In the genomic region with DNA sequence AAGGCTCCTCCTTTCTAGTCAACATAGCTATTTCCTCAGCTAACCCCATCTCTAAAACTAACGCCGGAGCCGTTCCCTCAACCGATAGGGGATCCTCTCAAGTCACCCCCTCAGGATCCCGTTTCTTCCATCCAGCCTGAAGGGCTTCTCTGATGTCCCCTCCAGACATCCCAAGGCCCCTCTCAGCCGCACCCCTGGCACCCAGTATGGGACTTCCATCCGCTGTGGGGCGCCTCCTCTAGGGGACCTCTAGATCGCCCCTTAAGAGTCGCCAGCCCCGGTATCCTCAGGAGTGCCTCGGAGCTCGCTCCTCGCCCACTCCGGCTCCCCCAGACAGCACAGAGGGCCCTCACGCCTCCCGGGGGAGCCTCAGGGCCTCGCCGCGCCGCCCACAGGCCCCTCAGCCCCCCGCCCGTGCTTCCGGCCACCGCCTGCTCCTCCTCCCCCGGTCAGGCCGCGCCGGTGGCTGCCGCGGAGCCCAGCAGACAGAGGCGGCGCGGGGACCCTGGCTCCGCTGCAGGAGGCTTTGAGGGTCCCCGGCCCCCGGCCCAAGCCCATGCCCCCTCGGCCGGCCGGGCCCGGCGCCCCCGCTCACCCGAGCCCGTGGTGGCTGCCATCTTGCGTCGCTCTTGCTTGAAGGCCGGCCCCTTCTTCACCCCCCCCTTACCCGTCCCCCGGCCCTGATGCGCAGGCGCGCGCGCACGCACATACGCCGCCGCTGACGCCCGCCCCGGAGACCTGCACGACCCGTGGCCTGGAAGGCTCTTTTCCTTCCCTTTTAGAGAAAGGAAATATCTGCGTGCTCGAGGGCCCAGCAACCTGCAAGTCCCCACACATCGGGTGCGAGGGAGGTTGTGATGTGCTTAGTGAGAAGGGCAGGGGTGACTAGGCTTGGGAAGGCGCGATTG, we compare ENCODE assay signal across 9 cellular contexts. TPM values are rescaled to one million over a fixed set of nuclear protein-coding genes. Genes with fewer than 3 reads are reported as not detected.
DNase-seq lines count a peak whose midpoint lies in the region; ATAC-seq, FAIRE-seq and TF ChIP-seq lines count a peak whose summit lies in the region.
"Had no signal": no experiment of that assay in that cellular context is flagged by ENCODE, and none has a peak within 500 bp of the region (broad histone marks: within the 10 kb centered on the region; RNA-seq: fewer than 3 reads in every experiment).

UBE2V1 (minus strand) TSS at position 639 of the 908 bp plus-strand sequence; CDS start at position 617, 22 bp downstream.

- H3K14ac ChIP-seq in IMR-90 (replicated peaks; ENCODE audit: low read depth, low read length) = peak within 1 kb of the TSS; percentile 97

- peak within 1 kb of the TSS; percentile 99 for H2AK9ac ChIP-seq in IMR-90 (replicated peaks; ENCODE audit: low read depth, low read length, poor library complexity)

- POLR2A ChIA-PET in IMR-90 (lab: Charles Lee; ENCODE audit: unreplicated experiment) (no interaction called here), OCI-LY7 (lab: Charles Lee) (interaction anchor here (0.5 to 2.6 kb wide), 4 partner anchors 27 to 637 kb away, joined by 3 to 12 read pairs (median 5); partner anchors contain the start of gene PEDS1), endothelial cell of umbilical vein (lab: Charles Lee) (interaction anchor here (1.0 kb wide), 1 partner anchor 20 kb away, joined by 3 read pairs; no protein-coding TSS in a partner anchor)

- H3K9ac ChIP-seq in IMR-90 (ENCODE audit: low read depth, low read length) (peak within 1 kb of the TSS; percentile 96), endothelial cell of umbilical vein (replicated peaks; ENCODE audit: extremely low read depth, insufficient read depth, low read length) (peak within 1 kb of the TSS; percentile 94)

- peak within 1 kb of the TSS; percentile 95 for H2AK5ac ChIP-seq in IMR-90 (ENCODE audit: low read depth, low read length)

- dilution Hi-C loops in IMR-90 (cut with HindIII; ENCODE audit: low sequenced_read_pairs, unreplicated experiment) = no loop called here
- dilution Hi-C loops in endothelial cell of umbilical vein (cut with MboI; ENCODE audit: extremely low pct_ligation_motif_present, low sequenced_read_pairs) = no loop called here

- TF ChIP-seq RAD21 in IMR-90 (IDR thresholded peaks at IDR 0.05; ENCODE audit: low read length) = no peak

- peak; percentile 83 for FAIRE-seq in endothelial cell of umbilical vein (lab: Jason Lieb, UNC)
- FAIRE-seq: colon had no signal

- TF ChIP-seq POLR2A in IMR-90 (IDR thresholded peaks at IDR 0.05; ENCODE audit: low read depth, low read length) (peak; percentile 84), endothelial cell of umbilical vein (IDR thresholded peaks at IDR 0.05; ENCODE audit: low read depth, low read length) (peak; percentile 37)

- peak within 1 kb of the TSS; percentile 86 for H2BK120ac ChIP-seq in IMR-90 (ENCODE audit: low read depth, low read length)

- peak within 1 kb of the TSS; percentile 96 for H3K23ac ChIP-seq in IMR-90 (ENCODE audit: low read depth, low read length)

- H3K18ac ChIP-seq in IMR-90 (ENCODE audit: low read depth, low read length) = peak within 1 kb of the TSS; percentile 94

- WGBS in IMR-90 (ENCODE audit: extremely low coverage in 2 of 2, insufficient read length in 1 of 2), 2 experiments = 1% methylated on average over 27 of the region's 70 CpGs; no CpG with 5 or more reads in 1 of the 2 experiments

- H4K5ac ChIP-seq in IMR-90 (ENCODE audit: low read depth, low read length) = peak within 1 kb of the TSS; percentile 93

- H2AFZ ChIP-seq in IMR-90 (replicated peaks; ENCODE audit: low read length, poor library complexity) (peak within 1 kb of the TSS; percentile 89), OCI-LY7 (ENCODE audit: low read length) (peak within 1 kb of the TSS; percentile 51), endothelial cell of umbilical vein (ENCODE audit: low read depth, low read length) (peak within 1 kb of the TSS; percentile 78)

- intact Hi-C loops in IMR-90 (cut with micrococcal nuclease) (no loop called here), OCI-LY7 (cut with micrococcal nuclease; ENCODE audit: unreplicated experiment) (loop anchor here (10.0 kb wide), 1 partner anchor 838 kb away; the partner anchor contains the start of gene ZNFX1), endothelial cell of umbilical vein (cut with micrococcal nuclease) (loop anchor here (5.0 kb wide), 1 partner anchor 40 kb away; the partner anchor contains the start of gene PEDS1)

- H2BK15ac ChIP-seq in IMR-90 (ENCODE audit: low read depth, low read length) = peak within 1 kb of the TSS; percentile 63; the same call in 2 of the 3 replicates

- H3K9me1 ChIP-seq in IMR-90 (ENCODE audit: insufficient read depth, low read length) = peaks cover 26% of the 10 kb centered on the region
- H3K9me1 ChIP-seq in endothelial cell of umbilical vein (replicated peaks; ENCODE audit: control insufficient read depth, extremely low read depth, insufficient read depth, low read length) = no peaks in the 10 kb centered on the region

- H4K20me1 ChIP-seq in IMR-90 (ENCODE audit: insufficient read depth, low read length) = peaks cover 47% of the 10 kb centered on the region
- peaks cover 22% of the 10 kb centered on the region for H4K20me1 ChIP-seq in OCI-LY7 (ENCODE audit: insufficient read depth, low read length)
- no peaks in the 10 kb centered on the region for H4K20me1 ChIP-seq in endothelial cell of umbilical vein (replicated peaks; ENCODE audit: control insufficient read depth, extremely low read depth, insufficient read depth, low read length)

- no peak; the same call in none of the 2 replicates for TF ChIP-seq CTCF in IMR-90 (conservative IDR thresholded peaks at IDR 0.05; ENCODE audit: low read depth, low read length)
- peak; percentile 66 for TF ChIP-seq CTCF in OCI-LY7 (conservative IDR thresholded peaks at IDR 0.05; ENCODE audit: low read length)
- peak; percentile 26 to 37 for TF ChIP-seq CTCF in endothelial cell of umbilical vein (IDR thresholded peaks at IDR 0.05; ENCODE audit: extremely low read depth in 1 of 2, insufficient read depth in 1 of 2, low read depth in 1 of 2, low read length in 2 of 2)

- BruUV-seq in IMR-90 (replicated peaks; lab: Mats Ljungman, UMichigan) (no TSS peak), OCI-LY7 (replicated peaks; lab: Mats Ljungman, UMichigan) (no TSS peak), endothelial cell of umbilical vein (replicated peaks; lab: Mats Ljungman, UMichigan) (no TSS peak)

- peak within 1 kb of the TSS; percentile 91 to 100 for H4K8ac ChIP-seq in IMR-90 (ENCODE audit: low read depth in 2 of 2, low read length in 2 of 2)

- H2BK5ac ChIP-seq in IMR-90 (ENCODE audit: low read depth, low read length, poor library complexity, severe bottlenecking) = peak within 1 kb of the TSS; percentile 91

- H3K79me1 ChIP-seq in IMR-90 (ENCODE audit: low read depth in 1 of 2, low read length in 2 of 2) = peaks cover 23 to 69% of the 10 kb centered on the region in 2 experiments

- peak within 1 kb of the TSS; percentile 99 for H3K56ac ChIP-seq in IMR-90 (ENCODE audit: extremely low read depth, insufficient read depth, low read length)

- H3K27ac ChIP-seq in IMR-90 (ENCODE audit: insufficient read depth, low read length) (peak within 1 kb of the TSS; percentile 94), OCI-LY7 (ENCODE audit: low read depth, low read length, poor library complexity, severe bottlenecking) (peak within 1 kb of the TSS; percentile 77), endothelial cell of umbilical vein (ENCODE audit: insufficient read depth, low read depth, low read length) (peak within 1 kb of the TSS; percentile 84)

- H3K4me1 ChIP-seq in IMR-90 (ENCODE audit: control insufficient read depth, insufficient read depth, low read length) = peaks cover 35% of the 10 kb centered on the region
- peaks cover 58% of the 10 kb centered on the region for H3K4me1 ChIP-seq in OCI-LY7 (ENCODE audit: insufficient read depth, low read length, poor library complexity, severe bottlenecking)
- H3K4me1 ChIP-seq in endothelial cell of umbilical vein (ENCODE audit: control insufficient read depth, extremely low read depth, insufficient read depth, low read length) = peaks cover 63% of the 10 kb centered on the region

- peak within 1 kb of the TSS; percentile 95 for H3K4me2 ChIP-seq in IMR-90 (ENCODE audit: low read depth, low read length)
- peak within 1 kb of the TSS; percentile 94 for H3K4me2 ChIP-seq in OCI-LY7 (ENCODE audit: low read length)
- peak within 1 kb of the TSS; percentile 89 for H3K4me2 ChIP-seq in endothelial cell of umbilical vein (ENCODE audit: insufficient read depth, low read length)

- peak within 1 kb of the TSS; percentile 73 for H3K4me3 ChIP-seq in IMR-90 (ENCODE audit: insufficient read depth, low read depth, low read length)
- peak within 1 kb of the TSS; percentile 88 for H3K4me3 ChIP-seq in OCI-LY7 (ENCODE audit: low read depth, low read length, poor library complexity, severe bottlenecking)
- peak within 1 kb of the TSS; percentile 73 to 91 (median 88) for H3K4me3 ChIP-seq in endothelial cell of umbilical vein (replicated peaks in 1 of 3; ENCODE audit: insufficient read depth in 1 of 3, low read depth in 1 of 3, low read length in 3 of 3)

- CTCF ChIA-PET in IMR-90 (lab: Yijun Ruan, JAX) (interaction anchor here (1.6 kb wide), 1 partner anchor 15 kb away, joined by 3 read pairs; no protein-coding TSS in a partner anchor), OCI-LY7 (lab: Charles Lee; ENCODE audit: unreplicated experiment) (no interaction called here), endothelial cell of umbilical vein (lab: Charles Lee) (interaction anchor here (0.5 to 3.7 kb wide), 15 partner anchors 8 to 371 kb away, joined by 3 to 23 read pairs (median 4); no protein-coding TSS in a partner anchor)

- H3K4ac ChIP-seq in IMR-90 (ENCODE audit: low read depth, low read length) = peak within 1 kb of the TSS; percentile 98

- peak; percentile 51 to 93 (median 87) for DNase-seq in C1 segment of cervical spinal cord (lab: John Stamatoyannopoulos, UW)
- peak; percentile 81 for DNase-seq in IMR-90
- peak; percentile 90 for DNase-seq in OCI-LY7 (ENCODE audit: low spot score)
- peak; percentile 86 for DNase-seq in activated T-cell treated with anti-CD3 and anti-CD28 coated beads for 1 hour (ENCODE audit: low read depth)
- peak; percentile 94 for DNase-seq in endothelial cell of umbilical vein (ENCODE audit: low read depth, low spot score)
- peak; percentile 61 for DNase-seq in middle frontal gyrus (ENCODE audit: extremely low spot score, low spot score)
- peak; percentile 76 to 82 for DNase-seq in stimulated activated CD8-positive, alpha-beta memory T cell treated with anti-CD3 and anti-CD28 coated beads, Interleukin-2, amount 100 ng/mL, for 1 hour (ENCODE audit: low read depth in 2 of 2)

- H3K79me2 ChIP-seq in OCI-LY7 (ENCODE audit: insufficient read depth, low read depth, low read length) (peaks cover 70% of the 10 kb centered on the region), endothelial cell of umbilical vein (ENCODE audit: control insufficient read depth, insufficient read depth, low read length) (peaks cover 51% of the 10 kb centered on the region)

- peak within 1 kb of the TSS; percentile 47; the same call in 1 of the 2 replicates for H2BK20ac ChIP-seq in IMR-90 (ENCODE audit: low read depth, low read length)

- H3K9me3 ChIP-seq in IMR-90 (ENCODE audit: control insufficient read depth, insufficient read depth, low read length) (no peaks in the 10 kb centered on the region), OCI-LY7 (ENCODE audit: low read length) (no peaks in the 10 kb centered on the region), endothelial cell of umbilical vein (replicated peaks; ENCODE audit: control insufficient read depth, insufficient read depth, low read length) (no peaks in the 10 kb centered on the region)

- H3K36me3 ChIP-seq in IMR-90 (ENCODE audit: control insufficient read depth, insufficient read depth, low read length) (peaks cover 5% of the 10 kb centered on the region), OCI-LY7 (ENCODE audit: insufficient read depth, low read length) (peaks cover 27% of the 10 kb centered on the region; the same call in 1 of the 2 replicates), endothelial cell of umbilical vein (ENCODE audit: control insufficient read depth in 2 of 2, extremely low read depth in 1 of 2, insufficient read depth in 2 of 2, low read length in 2 of 2) (no peaks in the 10 kb centered on the region)

- in situ Hi-C loops in IMR-90 (cut with MboI; ENCODE audit: low sequenced_read_pairs) = no loop called here

- ATAC-seq in GM19463 (IDR thresholded peaks at IDR 0.05; ENCODE audit: unreplicated experiment) = peak; percentile 51
- ATAC-seq in IMR-90 (ENCODE audit: low read depth) = peak; percentile 83

- H4K91ac ChIP-seq in IMR-90 (ENCODE audit: insufficient read depth, low read depth, low read length) = peak within 1 kb of the TSS; percentile 97

- H3K9me2 ChIP-seq in OCI-LY7 (ENCODE audit: insufficient read depth, low read length) = no peaks in the 10 kb centered on the region

- H3K27me3 ChIP-seq in IMR-90 (ENCODE audit: control insufficient read depth, insufficient read depth, low read length) (no peaks in the 10 kb centered on the region), endothelial cell of umbilical vein (ENCODE audit: control insufficient read depth in 2 of 2, insufficient read depth in 2 of 2, low read length in 2 of 2) (no peaks in the 10 kb centered on the region)

RNA-seq across cellular contexts. Expression of gene UBE2V1, which starts in this region (rescaled TPM):
- total RNA-seq in IMR-90 (2012; rRNA removed) (20.1 and 41.4 TPM in 2 replicates), OCI-LY7 (2022) (143 and 161 TPM in 2 replicates), endothelial cell of umbilical vein (147 and 156 TPM in 2 replicates)
- polyA plus RNA-seq in IMR-90 (2012; rRNA removed) (128 and 138 TPM in 2 replicates), endothelial cell of umbilical vein (111 and 145 TPM in 2 replicates)
- 46.2 and 74.3 TPM in 2 replicates for polyA plus RNA-seq in IMR-90 (2012; cell fraction: cytosol; rRNA removed)
- polyA plus RNA-seq in IMR-90 (2012; cell fraction: nucleus; rRNA removed; ENCODE audit: low replicate concordance) = 37.1 and 141 TPM in 2 replicates
- 57.3 and 63.2 TPM in 2 replicates for total RNA-seq in OCI-LY7 (2014; rRNA removed; shearing (Covaris generic))
- 127 and 148 TPM in 2 replicates for polyA plus RNA-seq in endothelial cell of umbilical vein (2011; cell fraction: cytosol; rRNA removed)
- 132 and 179 TPM in 2 replicates for polyA plus RNA-seq in endothelial cell of umbilical vein (2011; cell fraction: nucleus; rRNA removed)
- polyA plus RNA-seq in endothelial cell of umbilical vein (2012) = 159 and 193 TPM in 2 replicates
- 135 and 140 TPM in 2 replicates for polyA minus RNA-seq in endothelial cell of umbilical vein
- 15.1 TPM for polyA minus RNA-seq in endothelial cell of umbilical vein (2011; cell fraction: cytosol; rRNA and poly(A)+ RNA removed)
- 136 and 191 TPM in 2 replicates for polyA minus RNA-seq in endothelial cell of umbilical vein (2011; cell fraction: nucleus; rRNA and poly(A)+ RNA removed)

Comparison
In these comparisons a context has a peak if more than half of its experiments do, and no peak if none do; other contexts are left out.
1. Peak in every context shown above with its lines: DNase-seq, ATAC-seq, H3K4me3 ChIP-seq and H3K27ac ChIP-seq.